Comparison of ENCODE assay signal across 1 cellular context in genomic region chr11:65762169-65762568, GRCh38. TPM values are rescaled to one million over a fixed set of nuclear protein-coding genes. Genes with fewer than 3 reads are reported as not detected.
"Had no signal": no experiment of that assay in that cellular context is flagged by ENCODE, and none has a peak within 500 bp of the region (broad histone marks: within the 10 kb centered on the region; RNA-seq: fewer than 3 reads in every experiment).

No MANE protein-coding gene starts in this region.

RNA-seq across cellular contexts. Expression of gene OVOL1, which starts 24.7 kb away (rescaled TPM):
- total RNA-seq: tibial nerve had no signal
